19 cellular contexts compared by ENCODE assay signal in the genomic region with DNA sequence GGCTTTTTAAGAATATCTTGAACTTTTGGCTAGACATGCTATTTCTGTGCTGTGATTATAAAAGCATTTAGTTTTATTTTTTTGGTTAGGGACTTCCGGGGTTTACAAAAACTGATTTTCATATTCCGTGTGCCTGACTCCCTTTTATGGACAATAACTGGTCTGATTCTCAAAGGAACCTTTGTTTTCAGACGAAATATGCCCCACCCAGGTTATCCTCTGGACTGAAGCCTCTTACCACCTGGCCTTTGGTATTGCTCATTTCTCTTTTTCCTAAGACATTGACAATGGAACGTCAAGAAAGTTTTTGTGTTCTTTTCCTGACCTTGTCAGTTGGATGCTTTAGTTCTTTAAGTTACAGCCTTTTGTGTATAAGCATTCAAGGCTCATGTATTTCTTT. TPM values are rescaled to one million over a fixed set of nuclear protein-coding genes. Genes with fewer than 3 reads are reported as not detected.
DNase-seq lines count a peak whose midpoint lies in the region; ATAC-seq and TF ChIP-seq lines count a peak whose summit lies in the region.
"Had no signal": no experiment of that assay in that cellular context is flagged by ENCODE, and none has a peak within 500 bp of the region (broad histone marks: within the 10 kb centered on the region; RNA-seq: fewer than 3 reads in every experiment).

No MANE protein-coding gene starts in this region.

- TF ChIP-seq POLR2A in transverse colon (IDR thresholded peaks at IDR 0.05) (no peak), GM18505 (IDR thresholded peaks at IDR 0.05; ENCODE audit: borderline replicate concordance, extremely low read depth, insufficient read depth, insufficient read length) (no peak)

- intact Hi-C loops in colonic mucosa (cut with DNase I), result no loop called here
- intact Hi-C loops in transverse colon (cut with DNase I; ENCODE audit: low total_unique reads), result no loop called here

- no peak overlapping the region for H3K4me3 Mint-ChIP-seq in T-helper 17 cell
- H3K4me3 Mint-ChIP-seq: CD14-positive monocyte; CD4-positive, alpha-beta memory T cell had no signal

- no peaks in the 10 kb centered on the region for H3K27me3 ChIP-seq in colonic mucosa
- H3K27me3 ChIP-seq in transverse colon, result no peaks in the 10 kb centered on the region
- H3K27me3 ChIP-seq: BLaER1 had no signal

- H3K4me1 Mint-ChIP-seq in T-helper 17 cell, result peaks cover 12% of the 10 kb centered on the region

- TF ChIP-seq CTCF in colonic mucosa (IDR thresholded peaks at IDR 0.05) (no peak), transverse colon (IDR thresholded peaks at IDR 0.05) (no peak)

- no peak for TF ChIP-seq EP300 in transverse colon (IDR thresholded peaks at IDR 0.05; ENCODE audit: low read depth)

- H3K4me1 ChIP-seq in colonic mucosa (no peaks in the 10 kb centered on the region), transverse colon (peaks cover 0 to 21% (median 8%) of the 10 kb centered on the region in 4 donors)
- H3K4me1 ChIP-seq: BLaER1 had no signal

- H3K4me3 ChIP-seq in colonic mucosa (no peak overlapping the region), transverse colon (no peak overlapping the region)
- H3K4me3 ChIP-seq: BLaER1, GM12878, GM23248 had no signal

- H3K27ac ChIP-seq in colonic mucosa (no peak overlapping the region), transverse colon (peak overlapping the region in 3 of 4 donors; percentile 17 to 44 (median 19))
- H3K27ac ChIP-seq: BLaER1, GM23248, HL-60 had no signal

- no peaks in the 10 kb centered on the region for H3K36me3 ChIP-seq in colonic mucosa
- no peaks in the 10 kb centered on the region for H3K36me3 ChIP-seq in transverse colon

- WGBS in transverse colon (ENCODE audit: low coverage in 1 of 2), 2 donors, result 36 to 39% methylated on average over 4 of the region's 4 CpGs

- ATAC-seq in T-helper 17 cell (no peak), HG02870 (IDR thresholded peaks at IDR 0.05; ENCODE audit: unreplicated experiment) (no peak), GM18505 (IDR thresholded peaks at IDR 0.05; ENCODE audit: unreplicated experiment) (no peak)
- ATAC-seq: GM12878 had no signal

- H3K9ac ChIP-seq in colonic mucosa (ENCODE audit: low read depth in 2 of 2, low read length in 2 of 2), result no peak overlapping the region
- H3K9ac ChIP-seq: BLaER1, GM23248 had no signal

- in situ Hi-C loops in transverse colon (cut with MboI; ENCODE audit: low pct_ligation_motif_present in 1 of 4, low pct_unique_long_range_greater_than_20kb in 1 of 4, low sequenced_read_pairs in 3 of 4), result no loop called here

- no peaks in the 10 kb centered on the region for H3K27me3 Mint-ChIP-seq in T-helper 17 cell
- H3K27me3 Mint-ChIP-seq: CD4-positive, alpha-beta memory T cell had no signal

- peaks cover 6% of the 10 kb centered on the region for H3K36me3 Mint-ChIP-seq in T-helper 17 cell (ENCODE audit: low read depth)

- no peaks in the 10 kb centered on the region for H3K9me3 ChIP-seq in T-helper 17 cell (ENCODE audit: control insufficient read depth, low read length, poor library complexity, severe bottlenecking)
- no peaks in the 10 kb centered on the region for H3K9me3 ChIP-seq in colonic mucosa
- no peaks in the 10 kb centered on the region for H3K9me3 ChIP-seq in transverse colon
- H3K9me3 ChIP-seq: BLaER1 had no signal

- H3K27ac Mint-ChIP-seq in T-helper 17 cell, result peak overlapping the region; percentile 29
- H3K27ac Mint-ChIP-seq: CD4-positive, alpha-beta memory T cell had no signal

- peak; percentile 53 for DNase-seq in NCI-H1048 (lab: John Stamatoyannopoulos, UW)
- DNase-seq in T-helper 17 cell, result no peak
- DNase-seq in colonic mucosa, result peak; percentile 49
- no peak for DNase-seq in transverse colon
- DNase-seq in H4 (ENCODE audit: low spot score), result no peak
- DNase-seq: 8988T; Calu3; CD4-positive, alpha-beta memory T cell; DMS79 treated with DMSO at 0.1 percent for 48 hours; GM23248; HCEC 1CT had no signal

RNA-seq across cellular contexts. Expression of a gene that starts 10.8 kb away (rescaled TPM):
- 10 to 100 TPM in 1 of 2 donors, 1 to 10 TPM in 1; 7.8 to 10.7 TPM for total RNA-seq in T-helper 17 cell
- 10 to 100 TPM; 14.1 to 17.7 TPM for total RNA-seq in colonic mucosa
- 10 to 100 TPM in 1 of 4 donors, 1 to 10 TPM in 3; 2.6 to 26.6 (median 4.4) TPM for total RNA-seq in transverse colon
- total RNA-seq in H4 (2014; rRNA removed; shearing (Covaris generic)), result 8.0 and 15.4 TPM in 2 replicates

RNA-seq across cellular contexts. Expression of a gene that starts 47.7 kb away (rescaled TPM):
- total RNA-seq in T-helper 17 cell (not detected), colonic mucosa (not detected), transverse colon (not detected)
- total RNA-seq in H4 (2014; rRNA removed; shearing (Covaris generic)), result not detected in 2 replicates
- total RNA-seq: A673; Calu3; CD4-positive, alpha-beta memory T cell; GM12878; GM23248; HT1080 had no signal

RNA-seq across cellular contexts. Expression of a gene that starts 58.3 kb away (rescaled TPM):
- 100 to 1,000 TPM; 197 to 225 TPM for total RNA-seq in T-helper 17 cell
- 100 to 1,000 TPM; 180 to 217 TPM for total RNA-seq in colonic mucosa
- 100 to 1,000 TPM in 1 of 4 donors, 10 to 100 TPM in 3; 32.9 to 132 (median 58.8) TPM for total RNA-seq in transverse colon
- total RNA-seq in H4 (2014; rRNA removed; shearing (Covaris generic)), result 92.1 and 98.0 TPM in 2 replicates

Comparison
In these comparisons a context has a peak if more than half of its experiments do, and no peak if none do; other contexts are left out.
1. DNase-seq: peak in NCI-H1048 (single experiment) and colonic mucosa (single experiment); none in T-helper 17 cell (0 of 3), transverse colon (single experiment) and H4 (single experiment).